ENCODE assay signal across 7 cellular contexts in the genomic region with DNA sequence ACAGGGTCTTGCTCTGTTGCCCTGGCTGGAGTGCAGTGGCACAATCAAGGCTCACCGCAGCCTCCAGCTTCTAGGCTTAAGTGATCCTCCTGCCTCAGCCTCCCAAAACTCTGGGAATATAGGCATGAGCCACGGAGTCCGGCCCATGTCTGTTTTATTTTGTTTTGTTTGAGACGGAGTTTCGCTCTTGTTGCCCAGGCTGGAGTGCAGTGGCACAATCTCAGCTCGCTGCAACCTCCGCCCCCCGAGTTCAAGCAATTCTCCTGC. TPM values are rescaled to one million over a fixed set of nuclear protein-coding genes. Genes with fewer than 3 reads are reported as not detected.
A peak's percentile ranks its signal among the peaks of the same experiment; 100 is the strongest.
DNase-seq lines count a peak whose midpoint lies in the region; ATAC-seq and TF ChIP-seq lines count a peak whose summit lies in the region.
"Not testable (repeated sequence)": the region's sequence is repeated elsewhere in the genome, so short reads cannot be mapped to it uniquely, and the experiment has no call there.

No MANE protein-coding gene starts in this region.

- H3K36me3 Mint-ChIP-seq in activated T-helper 1 cell treated with anti-CD3 and anti-CD28 coated beads, Interleukin-12 subunit alpha, Interleukin-12 subunit beta, Interleukin-2, Interleukin-4 antibody, amounts not matched to agents 30 ng/mL and 10 ng/mL and 1 ng/mL, durations not matched to agents 14 hours and 24 hours and 36 hours (ENCODE audit: low read depth), result peaks cover 13% of the 10 kb centered on the region

- H3K27me3 ChIP-seq in PC-3 (ENCODE audit: low read length); heart right ventricle; mucosa of stomach (ENCODE audit: control insufficient read depth, insufficient read depth, low read length); skeletal muscle satellite cell (ENCODE audit: control insufficient read depth, insufficient read depth, low read length): not testable (repeated sequence)

- H3K4me2 ChIP-seq in PC-3 (ENCODE audit: low read length) (peak overlapping the region; percentile 96), skeletal muscle satellite cell (ENCODE audit: low read length) (peak overlapping the region; percentile 98)

- POLR2A ChIA-PET in PC-3 (lab: Charles Lee; ENCODE audit: unreplicated experiment), result interaction anchor here (0.5 kb wide), 1 partner anchor 141 kb away, joined by 14 read pairs; no protein-coding TSS in a partner anchor

- not testable (repeated sequence) for DNase-seq in GM12864 (ENCODE audit: low read depth); PC-3; activated T-helper 1 cell treated with anti-CD3 and anti-CD28 coated beads, Interleukin-12 subunit alpha, Interleukin-12 subunit beta, Interleukin-2, Interleukin-4 antibody, amounts not matched to agents 30 ng/mL and 10 ng/mL and 1 ng/mL, durations not matched to agents 14 hours and 24 hours and 36 hours (ENCODE audit: low spot score); choroid plexus epithelial cell (ENCODE audit: low read depth); heart right ventricle

- not testable (repeated sequence) for TF ChIP-seq CTCF in GM12864 (IDR thresholded peaks at IDR 0.05; ENCODE audit: low read depth, low read length, missing control alignments); PC-3 (conservative IDR thresholded peaks at IDR 0.05; ENCODE audit: low read depth, low read length); choroid plexus epithelial cell (conservative IDR thresholded peaks at IDR 0.05; ENCODE audit: low read depth, low read length); heart right ventricle (IDR thresholded peaks at IDR 0.05)

- not testable (repeated sequence) for H3K27ac ChIP-seq in PC-3 (ENCODE audit: low read length)
- peak overlapping the region in 9 of 10 donors; percentile 96 to 100 (median 98) for H3K27ac ChIP-seq in heart right ventricle

- not testable (repeated sequence) for BruUV-seq in PC-3 (replicated peaks; lab: Mats Ljungman, UMichigan)

- H3K4me1 ChIP-seq in PC-3 (ENCODE audit: insufficient read depth, low read length) (peaks cover 14% of the 10 kb centered on the region), heart right ventricle (peaks cover 11 to 34% (median 20%) of the 10 kb centered on the region in 9 donors)
- not testable (repeated sequence) for H3K4me1 ChIP-seq in mucosa of stomach (ENCODE audit: control insufficient read depth, insufficient read depth, low read length); skeletal muscle satellite cell (ENCODE audit: control insufficient read depth, insufficient read depth, low read length)

- 80 to 91% methylated on average over 8 of the region's 8 CpGs for WGBS in heart right ventricle, 2 donors

- H3F3A ChIP-seq in PC-3 (ENCODE audit: low read length, unreplicated experiment), result not testable (repeated sequence)

- H3K9me3 Mint-ChIP-seq in activated T-helper 1 cell treated with anti-CD3 and anti-CD28 coated beads, Interleukin-12 subunit alpha, Interleukin-12 subunit beta, Interleukin-2, Interleukin-4 antibody, amounts not matched to agents 30 ng/mL and 10 ng/mL and 1 ng/mL, durations not matched to agents 14 hours and 24 hours and 36 hours, result not testable (repeated sequence)

- not testable (repeated sequence) for H3K9me3 ChIP-seq in PC-3 (ENCODE audit: low read length); heart right ventricle; mucosa of stomach (ENCODE audit: control insufficient read depth, low read length); skeletal muscle satellite cell (replicated peaks; ENCODE audit: low read length)

- peak overlapping the region; percentile 99 for H2AFZ ChIP-seq in PC-3 (ENCODE audit: low read length)

- ATAC-seq in PC-3, heart right ventricle: not testable (repeated sequence)

- H3K9ac ChIP-seq in PC-3 (ENCODE audit: low read length) (peak overlapping the region; percentile 78), mucosa of stomach (ENCODE audit: low read length) (peak overlapping the region; percentile 91), skeletal muscle satellite cell (ENCODE audit: low read depth, low read length) (peak overlapping the region; percentile 96)

- H3K4me3 ChIP-seq in GM12864 (ENCODE audit: low read depth, low read length) (peak overlapping the region; percentile 74), PC-3 (ENCODE audit: low read length) (peak overlapping the region; percentile 74), choroid plexus epithelial cell (ENCODE audit: low read depth, low read length) (peak overlapping the region; percentile 84), heart right ventricle (peak overlapping the region; percentile 57 to 92 (median 76)), mucosa of stomach (ENCODE audit: low read length) (peak overlapping the region; percentile 96), skeletal muscle satellite cell (ENCODE audit: low read length) (peak overlapping the region; percentile 84)

- CTCF ChIA-PET in PC-3 (lab: Charles Lee), result interaction anchor here (0.7 to 1.2 kb wide), 3 partner anchors 125 to 345 kb away, joined by 3 to 4 read pairs (median 3); no protein-coding TSS in a partner anchor

- H4K20me1 ChIP-seq in PC-3 (ENCODE audit: low read length), result not testable (repeated sequence)

- peak overlapping the region; percentile 88 for H3K4me3 Mint-ChIP-seq in activated T-helper 1 cell treated with anti-CD3 and anti-CD28 coated beads, Interleukin-12 subunit alpha, Interleukin-12 subunit beta, Interleukin-2, Interleukin-4 antibody, amounts not matched to agents 30 ng/mL and 10 ng/mL and 1 ng/mL, durations not matched to agents 14 hours and 24 hours and 36 hours

- peaks cover 10% of the 10 kb centered on the region for H3K79me2 ChIP-seq in PC-3 (ENCODE audit: low read length)

- not testable (repeated sequence) for H3K36me3 ChIP-seq in PC-3 (ENCODE audit: low read depth, low read length); mucosa of stomach (ENCODE audit: control insufficient read depth, insufficient read depth, low read length); skeletal muscle satellite cell (ENCODE audit: insufficient read depth, low read length)
- peaks cover 0 to 26% (median 6%) of the 10 kb centered on the region in 9 donors for H3K36me3 ChIP-seq in heart right ventricle

- H3K9me2 ChIP-seq in PC-3 (replicated peaks; ENCODE audit: low read length), result not testable (repeated sequence)

- not testable (repeated sequence) for H3K27me3 Mint-ChIP-seq in activated T-helper 1 cell treated with anti-CD3 and anti-CD28 coated beads, Interleukin-12 subunit alpha, Interleukin-12 subunit beta, Interleukin-2, Interleukin-4 antibody, amounts not matched to agents 30 ng/mL and 10 ng/mL and 1 ng/mL, durations not matched to agents 14 hours and 24 hours and 36 hours (ENCODE audit: insufficient read depth)

- intact Hi-C loops in PC-3 (cut with micrococcal nuclease), result loop anchor here (1.0 to 5.0 kb wide), 3 partner anchors 62 to 98 kb away; partner anchors contain the start of genes ATG2A and PPP2R5B
- intact Hi-C loops in activated T-helper 1 cell treated with anti-CD3 and anti-CD28 coated beads, Interleukin-12 subunit alpha, Interleukin-12 subunit beta, Interleukin-2, Interleukin-4 antibody, amounts not matched to agents 30 ng/mL and 10 ng/mL and 1 ng/mL, durations not matched to agents 14 hours and 24 hours and 36 hours (cut with micrococcal nuclease), result loop anchor here (1.0 to 5.0 kb wide), 9 partner anchors 12 to 247 kb away; partner anchors contain the start of genes ATG2A, EHD1, FAU and MAJIN
- intact Hi-C loops in heart right ventricle (cut with DNase I), result loop anchor here in 8 of 10 donors (1.0 to 10.0 kb wide), 12 partner anchors 12 to 170 kb away; partner anchors contain the start of genes ZNHIT2 (in 4 of the 8), CDC42BPG (in 3 of the 8), ATG2A (in 2 of the 8) and SNX15 (in 2 of the 8)

- H3K27ac Mint-ChIP-seq in activated T-helper 1 cell treated with anti-CD3 and anti-CD28 coated beads, Interleukin-12 subunit alpha, Interleukin-12 subunit beta, Interleukin-2, Interleukin-4 antibody, amounts not matched to agents 30 ng/mL and 10 ng/mL and 1 ng/mL, durations not matched to agents 14 hours and 24 hours and 36 hours, result peak overlapping the region; percentile 95

- H3K4me1 Mint-ChIP-seq in activated T-helper 1 cell treated with anti-CD3 and anti-CD28 coated beads, Interleukin-12 subunit alpha, Interleukin-12 subunit beta, Interleukin-2, Interleukin-4 antibody, amounts not matched to agents 30 ng/mL and 10 ng/mL and 1 ng/mL, durations not matched to agents 14 hours and 24 hours and 36 hours (ENCODE audit: low read depth), result peaks cover 22% of the 10 kb centered on the region

RNA-seq across cellular contexts. Expression of gene ARL2, which starts 0.9 kb away (rescaled TPM):
- total RNA-seq in PC-3 (2014; rRNA removed), result 86.0 and 107 TPM in 2 replicates
- total RNA-seq in activated T-helper 1 cell treated with anti-CD3 and anti-CD28 coated beads, Interleukin-12 subunit alpha, Interleukin-12 subunit beta, Interleukin-2, Interleukin-4 antibody, amounts not matched to agents 30 ng/mL and 10 ng/mL and 1 ng/mL, durations not matched to agents 14 hours and 24 hours and 36 hours, result 67.3 and 71.2 TPM in 2 replicates
- 100 to 1,000 TPM in 9 of 10 donors, 10 to 100 TPM in 1; 92.6 to 144 (median 117) TPM for total RNA-seq in heart right ventricle
- 100 to 1,000 TPM; 115 to 157 TPM for polyA plus RNA-seq in heart right ventricle
- total RNA-seq in skeletal muscle satellite cell (2012; rRNA removed), result 45.2 and 46.9 TPM in 2 replicates

RNA-seq across cellular contexts. Expression of gene SNX15, which starts 12.3 kb away (rescaled TPM):
- total RNA-seq in PC-3 (2014; rRNA removed) (15.1 and 40.4 TPM in 2 replicates), heart right ventricle (10 to 100 TPM; 11.4 to 21.8 (median 15.2) TPM)
- 19.9 and 30.9 TPM in 2 replicates for total RNA-seq in activated T-helper 1 cell treated with anti-CD3 and anti-CD28 coated beads, Interleukin-12 subunit alpha, Interleukin-12 subunit beta, Interleukin-2, Interleukin-4 antibody, amounts not matched to agents 30 ng/mL and 10 ng/mL and 1 ng/mL, durations not matched to agents 14 hours and 24 hours and 36 hours
- 10 to 100 TPM; 14.7 to 23.2 TPM for polyA plus RNA-seq in heart right ventricle
- 7.9 and 9.6 TPM in 2 replicates for total RNA-seq in skeletal muscle satellite cell (2012; rRNA removed)

RNA-seq across cellular contexts. Expression of gene BATF2, which starts 18.1 kb away (rescaled TPM):
- total RNA-seq in PC-3 (2014; rRNA removed) (0.52 TPM in 1 of 2 replicates, not detected in the other), heart right ventricle (10 to 100 TPM in 1 of 10 donors, 1 to 10 TPM in 8, under 1 TPM in 1; 0.66 to 31.8 (median 1.7) TPM)
- not detected in 2 replicates for total RNA-seq in activated T-helper 1 cell treated with anti-CD3 and anti-CD28 coated beads, Interleukin-12 subunit alpha, Interleukin-12 subunit beta, Interleukin-2, Interleukin-4 antibody, amounts not matched to agents 30 ng/mL and 10 ng/mL and 1 ng/mL, durations not matched to agents 14 hours and 24 hours and 36 hours
- 1 to 10 TPM; 2.1 to 2.9 TPM for polyA plus RNA-seq in heart right ventricle
- total RNA-seq in skeletal muscle satellite cell (2012; rRNA removed), result 0.66 and 1.3 TPM in 2 replicates

RNA-seq across cellular contexts. Expression of gene SAC3D1, which starts 26.1 kb away (rescaled TPM):
- total RNA-seq in PC-3 (2014; rRNA removed) (61.0 and 82.0 TPM in 2 replicates), heart right ventricle (1 to 10 TPM; 3.8 to 9.3 (median 4.8) TPM)
- total RNA-seq in activated T-helper 1 cell treated with anti-CD3 and anti-CD28 coated beads, Interleukin-12 subunit alpha, Interleukin-12 subunit beta, Interleukin-2, Interleukin-4 antibody, amounts not matched to agents 30 ng/mL and 10 ng/mL and 1 ng/mL, durations not matched to agents 14 hours and 24 hours and 36 hours, result 17.4 and 17.7 TPM in 2 replicates
- polyA plus RNA-seq in heart right ventricle, result 10 to 100 TPM in 1 of 2 donors, 1 to 10 TPM in 1; 4.7 to 17.3 TPM
- total RNA-seq in skeletal muscle satellite cell (2012; rRNA removed), result 10.1 and 15.7 TPM in 2 replicates

RNA-seq across cellular contexts. Expression of gene MAJIN, which starts 43.0 kb away (rescaled TPM):
- total RNA-seq in PC-3 (2014; rRNA removed) (not detected in 2 replicates), heart right ventricle (not detected)
- not detected in 2 replicates for total RNA-seq in activated T-helper 1 cell treated with anti-CD3 and anti-CD28 coated beads, Interleukin-12 subunit alpha, Interleukin-12 subunit beta, Interleukin-2, Interleukin-4 antibody, amounts not matched to agents 30 ng/mL and 10 ng/mL and 1 ng/mL, durations not matched to agents 14 hours and 24 hours and 36 hours
- not detected for polyA plus RNA-seq in heart right ventricle
- not detected in 2 replicates for total RNA-seq in skeletal muscle satellite cell (2012; rRNA removed)
